Comparison of ENCODE assay signal across 1 cellular context in genomic region chr9:129404621-129405020, GRCh38.
TF ChIP-seq lines count a peak whose summit lies in the region.

No MANE protein-coding gene starts in this region.

TF ChIP-seq in IMR-90, 13 proteins besides CTCF, POLR2A, EP300 and RAD21 (continued from another document):
- no peak for TF ChIP-seq ELK1 (IDR thresholded peaks at IDR 0.05; ENCODE audit: borderline replicate concordance, low read depth, low read length)
- no peak for TF ChIP-seq CEBPB (IDR thresholded peaks at IDR 0.05; ENCODE audit: low read depth, low read length)
- TF ChIP-seq, protein P1, sequence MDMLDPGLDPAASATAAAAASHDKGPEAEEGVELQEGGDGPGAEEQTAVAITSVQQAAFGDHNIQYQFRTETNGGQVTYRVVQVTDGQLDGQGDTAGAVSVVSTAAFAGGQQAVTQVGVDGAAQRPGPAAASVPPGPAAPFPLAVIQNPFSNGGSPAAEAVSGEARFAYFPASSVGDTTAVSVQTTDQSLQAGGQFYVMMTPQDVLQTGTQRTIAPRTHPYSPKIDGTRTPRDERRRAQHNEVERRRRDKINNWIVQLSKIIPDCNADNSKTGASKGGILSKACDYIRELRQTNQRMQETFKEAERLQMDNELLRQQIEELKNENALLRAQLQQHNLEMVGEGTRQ (IDR thresholded peaks at IDR 0.05; ENCODE audit: low read depth, low read length), result no peak
